In the genomic region with DNA sequence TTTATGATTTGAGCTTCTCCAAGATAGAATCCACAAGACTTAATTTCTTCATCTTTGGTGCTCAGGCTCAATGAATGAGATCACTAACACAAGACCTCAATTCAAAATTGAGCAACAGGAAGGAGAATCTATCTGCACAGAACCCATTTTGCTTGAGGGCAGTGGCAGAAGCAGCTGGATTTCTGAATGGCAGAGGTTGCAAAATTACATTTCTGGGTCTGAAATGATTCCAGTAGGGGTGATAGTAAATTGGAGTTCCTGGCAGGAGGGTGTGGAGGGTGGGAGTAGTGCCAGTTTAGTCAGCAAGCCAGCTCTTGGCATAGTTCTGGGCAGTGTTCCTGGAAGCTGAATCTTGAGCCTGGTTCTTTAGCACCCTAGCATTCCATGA, we compare ENCODE assay signal across 15 cellular contexts.
DNase-seq lines count a peak whose midpoint lies in the region; ATAC-seq, FAIRE-seq and TF ChIP-seq lines count a peak whose summit lies in the region.
"Had no signal": no experiment of that assay in that cellular context is flagged by ENCODE, and none has a peak within 500 bp of the region (broad histone marks: within the 10 kb centered on the region; RNA-seq: fewer than 3 reads in every experiment).

No MANE protein-coding gene starts in this region.

- peaks cover 12% of the 10 kb centered on the region for H3K4me1 ChIP-seq in astrocyte (ENCODE audit: insufficient read depth, low read length)
- H3K4me1 ChIP-seq: Peyer's patch, spleen had no signal

- H3K27ac Mint-ChIP-seq in astrocyte (ENCODE audit: unreplicated experiment) (no peak overlapping the region), type B pancreatic cell (no peak overlapping the region), natural killer cell (no peak overlapping the region)
- H3K27ac Mint-ChIP-seq: CD14-positive monocyte had no signal

- H3K27ac ChIP-seq in astrocyte (ENCODE audit: low read depth, low read length) = peak overlapping the region; percentile 47
- H3K27ac ChIP-seq: Peyer's patch, spleen had no signal

- H3K4me1 Mint-ChIP-seq in astrocyte (ENCODE audit: low read depth, unreplicated experiment) = no peaks in the 10 kb centered on the region
- no peaks in the 10 kb centered on the region for H3K4me1 Mint-ChIP-seq in type B pancreatic cell (ENCODE audit: unreplicated experiment)
- H3K4me1 Mint-ChIP-seq in natural killer cell = no peaks in the 10 kb centered on the region
- H3K4me1 Mint-ChIP-seq: CD14-positive monocyte had no signal

- no peaks in the 10 kb centered on the region for H3K79me2 ChIP-seq in astrocyte (ENCODE audit: insufficient read depth, low read length)

- intact Hi-C loops in natural killer cell (cut with micrococcal nuclease) = no loop called here

- FAIRE-seq in astrocyte (lab: Jason Lieb, UNC) = peak; percentile 49

- H3K36me3 Mint-ChIP-seq in astrocyte (ENCODE audit: low read depth, unreplicated experiment) (no peaks in the 10 kb centered on the region), type B pancreatic cell (no peaks in the 10 kb centered on the region), natural killer cell (peaks cover 3% of the 10 kb centered on the region)
- H3K36me3 Mint-ChIP-seq: CD14-positive monocyte had no signal

- H3K9me3 Mint-ChIP-seq in astrocyte (ENCODE audit: unreplicated experiment) (no peaks in the 10 kb centered on the region), type B pancreatic cell (no peaks in the 10 kb centered on the region), natural killer cell (peaks cover 10 to 14% of the 10 kb centered on the region in 2 donors)

- peak; percentile 38 for DNase-seq in A172 (ENCODE audit: low spot score)
- peak; percentile 1 for DNase-seq in GOT3 (lab: John Stamatoyannopoulos, UW)
- no peak for DNase-seq in astrocyte (ENCODE audit: low read depth)
- DNase-seq in kidney glomerular epithelial cell (lab: John Stamatoyannopoulos, UW) = peak; percentile 66
- DNase-seq in type B pancreatic cell (ENCODE audit: extremely low spot score, unreplicated experiment) = no peak
- DNase-seq in natural killer cell = no peak
- DNase-seq in DMS153 (lab: John Stamatoyannopoulos, UW) = no peak
- DNase-seq: activated CD4-positive, CD25-positive, alpha-beta regulatory T cell; cerebellar nuclear complex; midbrain; NCI-H187; Peyer's patch; spleen had no signal

- no peak for TF ChIP-seq CTCF in astrocyte (IDR thresholded peaks at IDR 0.05; ENCODE audit: insufficient read depth, low read depth, low read length)
- no peak for TF ChIP-seq CTCF in type B pancreatic cell (conservative IDR thresholded peaks at IDR 0.05)
- TF ChIP-seq CTCF in natural killer cell (IDR thresholded peaks at IDR 0.05) = no peak

- H3K36me3 ChIP-seq in astrocyte (ENCODE audit: insufficient read depth, low read length) = no peaks in the 10 kb centered on the region
- H3K36me3 ChIP-seq: Peyer's patch, spleen had no signal

- H3K27me3 Mint-ChIP-seq in astrocyte (ENCODE audit: low read depth, unreplicated experiment) (no peaks in the 10 kb centered on the region), type B pancreatic cell (no peaks in the 10 kb centered on the region), natural killer cell (ENCODE audit: low read depth in 2 of 2) (no peaks in the 10 kb centered on the region)

- no peak overlapping the region for H3K4me3 Mint-ChIP-seq in astrocyte (ENCODE audit: unreplicated experiment)
- no peak overlapping the region for H3K4me3 Mint-ChIP-seq in type B pancreatic cell
- H3K4me3 Mint-ChIP-seq in natural killer cell = no peak overlapping the region
- H3K4me3 Mint-ChIP-seq: CD14-positive monocyte had no signal

- peak overlapping the region; percentile 32 for H3K9ac ChIP-seq in astrocyte (ENCODE audit: low read length)

- no peak for ATAC-seq in natural killer cell
- ATAC-seq in GM21717 (IDR thresholded peaks at IDR 0.05; ENCODE audit: unreplicated experiment) = no peak

- no peaks in the 10 kb centered on the region for H3K27me3 ChIP-seq in astrocyte (ENCODE audit: insufficient read depth, low read length)
- H3K27me3 ChIP-seq: Peyer's patch, spleen had no signal

- peak overlapping the region; percentile 79 for H3K4me2 ChIP-seq in astrocyte (ENCODE audit: low read length)

- peak overlapping the region; percentile 18 for H3K4me3 ChIP-seq in astrocyte (ENCODE audit: insufficient read depth, low read depth, low read length)
- H3K4me3 ChIP-seq: Peyer's patch, spleen had no signal

- H3K9me3 ChIP-seq in astrocyte (ENCODE audit: insufficient read depth, low read depth, low read length) = no peaks in the 10 kb centered on the region
- H3K9me3 ChIP-seq: Peyer's patch, spleen had no signal

- no peaks in the 10 kb centered on the region for H4K20me1 ChIP-seq in astrocyte (ENCODE audit: insufficient read depth, low read length)

- H2AFZ ChIP-seq in astrocyte (ENCODE audit: low read depth, low read length) = peak overlapping the region; percentile 3

Comparison
In these comparisons a context has a peak if more than half of its experiments do, and no peak if none do; other contexts are left out.
1. DNase-seq: peak in A172 (single experiment), GOT3 (single experiment) and kidney glomerular epithelial cell (single experiment); none in astrocyte (single experiment), type B pancreatic cell (single experiment), natural killer cell (single experiment) and DMS153 (single experiment).